ENCODE assay signal across 15 cellular contexts in genomic region chr19:11256189-11256588, GRCh38. TPM values are rescaled to one million over a fixed set of nuclear protein-coding genes. Genes with fewer than 3 reads are reported as not detected.
DNase-seq lines count a peak whose midpoint lies in the region; ATAC-seq, FAIRE-seq and TF ChIP-seq lines count a peak whose summit lies in the region.
"Had no signal": no experiment of that assay in that cellular context is flagged by ENCODE, and none has a peak within 500 bp of the region (broad histone marks: within the 10 kb centered on the region; RNA-seq: fewer than 3 reads in every experiment).

No MANE protein-coding gene starts in this region.

- H3K14ac ChIP-seq in mesenchymal stem cell (ENCODE audit: low read length in 2 of 2) = no peak overlapping the region

- no peak overlapping the region for H3K18ac ChIP-seq in mesenchymal stem cell (ENCODE audit: low read depth in 1 of 2, low read length in 2 of 2)

- no peak overlapping the region for H2BK5ac ChIP-seq in mesenchymal stem cell (ENCODE audit: low read depth, low read length, poor library complexity, severe bottlenecking)

- H2BK12ac ChIP-seq in mesenchymal stem cell (ENCODE audit: low read length in 2 of 2) = no peak overlapping the region

- no peak overlapping the region for H2BK120ac ChIP-seq in mesenchymal stem cell (ENCODE audit: low read depth, low read length)

- H2AK5ac ChIP-seq in mesenchymal stem cell (ENCODE audit: low read length, severe bottlenecking) = no peak overlapping the region

- H3K36me3 ChIP-seq in mesenchymal stem cell (ENCODE audit: control insufficient read depth in 1 of 2, insufficient read depth in 2 of 2, low read depth in 1 of 2, low read length in 2 of 2) (peaks cover 11 to 20% of the 10 kb centered on the region in 2 experiments), upper lobe of left lung (peaks cover 2 to 17% (median 14%) of the 10 kb centered on the region in 4 donors)

- H3K27me3 ChIP-seq in mesenchymal stem cell (ENCODE audit: control insufficient read depth in 1 of 2, insufficient read depth in 1 of 2, low read length in 2 of 2) = no peaks in the 10 kb centered on the region
- H3K27me3 ChIP-seq in upper lobe of left lung = no peaks in the 10 kb centered on the region
- H3K27me3 ChIP-seq: foreskin keratinocyte had no signal

- H3K79me1 ChIP-seq in mesenchymal stem cell (replicated peaks; ENCODE audit: low read length, poor library complexity, severe bottlenecking) = peaks cover 12% of the 10 kb centered on the region

- no peak overlapping the region for H2AFZ ChIP-seq in mesenchymal stem cell (ENCODE audit: low read depth, low read length)

- H3K4ac ChIP-seq in mesenchymal stem cell (ENCODE audit: low read depth in 1 of 2, low read length in 2 of 2) = no peak overlapping the region

- ATAC-seq in upper lobe of left lung (ENCODE audit: low FRiP score in 2 of 2) (no peak), HG03565 (IDR thresholded peaks at IDR 0.05; ENCODE audit: unreplicated experiment) (no peak)
- ATAC-seq: foreskin keratinocyte; naive thymus-derived CD4-positive, alpha-beta T cell; stimulated activated naive B cell treated with anti-CD40 and anti-IgM and Interleukin-4, amounts not matched to agents 10 μg/mL and 1 μg/mL and 100 μg/mL, for 72 hours had no signal

- H4K8ac ChIP-seq in mesenchymal stem cell (ENCODE audit: low read length) = no peak overlapping the region

- H3K4me2 ChIP-seq in mesenchymal stem cell (ENCODE audit: low read length, poor library complexity, severe bottlenecking) = no peak overlapping the region

- TF ChIP-seq EP300 in upper lobe of left lung (IDR thresholded peaks at IDR 0.05) = no peak

- H3K23ac ChIP-seq in mesenchymal stem cell (ENCODE audit: low read length in 2 of 2) = no peak overlapping the region

- H3K4me1 ChIP-seq in mesenchymal stem cell (ENCODE audit: control insufficient read depth, insufficient read depth, low read depth, low read length) (peaks cover 4% of the 10 kb centered on the region), upper lobe of left lung (peaks cover 26 to 40% (median 35%) of the 10 kb centered on the region in 4 donors)
- H3K4me1 ChIP-seq: foreskin keratinocyte had no signal

- no peak overlapping the region for H3K9ac ChIP-seq in mesenchymal stem cell (ENCODE audit: low read length)

- no peak for FAIRE-seq in GM19239 (lab: Jason Lieb, UNC)

- WGBS in mesenchymal stem cell = 10% methylated on average over 7 of the region's 7 CpGs
- WGBS in upper lobe of left lung, 2 donors = 21 to 23% methylated on average over 7 of the region's 7 CpGs

- no peak overlapping the region for H2BK15ac ChIP-seq in mesenchymal stem cell (ENCODE audit: low read depth, poor library complexity, severe bottlenecking)

- H3K27ac ChIP-seq in mesenchymal stem cell (ENCODE audit: low read length, poor library complexity, severe bottlenecking) (no peak overlapping the region), upper lobe of left lung (peak overlapping the region in 3 of 4 donors; percentile 28 to 88 (median 85))
- H3K27ac ChIP-seq: C4-2B, foreskin keratinocyte had no signal

- peak; percentile 48 for DNase-seq in amniotic epithelial cell (ENCODE audit: low read depth)
- peak; percentile 38 to 67 for DNase-seq in foreskin fibroblast
- DNase-seq in mesenchymal stem cell = peak; percentile 82
- peak in 1 of 2 donors; percentile 30 for DNase-seq in upper lobe of left lung
- DNase-seq in stimulated activated naive CD4-positive, alpha-beta T cell (lab: John Stamatoyannopoulos, UW) = no peak
- no peak for DNase-seq in GM19239 (ENCODE audit: insufficient read length, low spot score)
- no peak for DNase-seq in DMS153 (lab: John Stamatoyannopoulos, UW)
- DNase-seq: activated naive CD8-positive, alpha-beta T cell treated with anti-CD3 and anti-CD28 coated beads, Interleukin-2, amount 10 ng/mL, durations not matched to agents 7 days and 5 days; foreskin keratinocyte; islet precursor cell; naive thymus-derived CD4-positive, alpha-beta T cell; NCI-H1048; stimulated activated naive B cell treated with anti-CD40 and anti-IgM and Interleukin-4, amounts not matched to agents 10 μg/mL and 1 μg/mL and 100 μg/mL, for 72 hours had no signal

- TF ChIP-seq CTCF in foreskin fibroblast (IDR thresholded peaks at IDR 0.05; ENCODE audit: low read depth, low read length) (no peak), upper lobe of left lung (IDR thresholded peaks at IDR 0.05) (no peak)

- H4K91ac ChIP-seq in mesenchymal stem cell (ENCODE audit: low read length) = no peak overlapping the region

- H3K9me3 ChIP-seq in mesenchymal stem cell (ENCODE audit: control insufficient read depth, low read length) (no peaks in the 10 kb centered on the region), upper lobe of left lung (no peaks in the 10 kb centered on the region)

- TF ChIP-seq POLR2A in upper lobe of left lung (IDR thresholded peaks at IDR 0.05) = no peak

- H3K4me3 ChIP-seq in foreskin fibroblast (ENCODE audit: low read depth in 1 of 2, low read length in 2 of 2) = no peak overlapping the region
- H3K4me3 ChIP-seq in mesenchymal stem cell (ENCODE audit: insufficient read depth in 1 of 2, low read depth in 1 of 2, low read length in 2 of 2) = no peak overlapping the region
- H3K4me3 ChIP-seq in upper lobe of left lung = no peak overlapping the region

RNA-seq across cellular contexts. Expression of gene DOCK6, which starts 6.1 kb away (rescaled TPM):
- 16.4 TPM for polyA plus RNA-seq in mesenchymal stem cell (2013, experiment 1 of 2)
- 16.0 TPM for polyA plus RNA-seq in mesenchymal stem cell (2013, experiment 2 of 2)
- 100 to 1,000 TPM in 3 of 6 donors, 10 to 100 TPM in 3; 34.5 to 203 (median 116) TPM for total RNA-seq in upper lobe of left lung
- polyA plus RNA-seq: naive thymus-derived CD4-positive, alpha-beta T cell had no signal

RNA-seq across cellular contexts. Expression of gene ANGPTL8, which starts 16.8 kb away (rescaled TPM):
- 0.18 TPM for polyA plus RNA-seq in mesenchymal stem cell (2013, experiment 1 of 2)
- not detected for polyA plus RNA-seq in mesenchymal stem cell (2013, experiment 2 of 2)
- 1 to 10 TPM in 1 of 6 donors, not detected in 5; 5.2 TPM for total RNA-seq in upper lobe of left lung
- total RNA-seq: activated naive CD8-positive, alpha-beta T cell treated with anti-CD3 and anti-CD28 coated beads, Interleukin-2, amount 10 ng/mL, durations not matched to agents 7 days and 5 days; foreskin keratinocyte; naive thymus-derived CD4-positive, alpha-beta T cell had no signal
- polyA plus RNA-seq: foreskin keratinocyte; naive thymus-derived CD4-positive, alpha-beta T cell had no signal

RNA-seq across cellular contexts. Expression of gene TSPAN16, which starts 39.8 kb away (rescaled TPM):
- polyA plus RNA-seq in mesenchymal stem cell (2013, experiment 1 of 2) = not detected
- polyA plus RNA-seq in mesenchymal stem cell (2013, experiment 2 of 2) = not detected
- total RNA-seq in upper lobe of left lung = not detected
- total RNA-seq: activated naive CD8-positive, alpha-beta T cell treated with anti-CD3 and anti-CD28 coated beads, Interleukin-2, amount 10 ng/mL, durations not matched to agents 7 days and 5 days; foreskin keratinocyte; naive thymus-derived CD4-positive, alpha-beta T cell had no signal
- polyA plus RNA-seq: foreskin keratinocyte; naive thymus-derived CD4-positive, alpha-beta T cell had no signal

RNA-seq across cellular contexts. Expression of gene KANK2, which starts 58.8 kb away (rescaled TPM):
- polyA plus RNA-seq in mesenchymal stem cell (2013, experiment 1 of 2) = 197 TPM
- polyA plus RNA-seq in mesenchymal stem cell (2013, experiment 2 of 2) = 192 TPM
- total RNA-seq in upper lobe of left lung = 100 to 1,000 TPM; 144 to 295 (median 240) TPM
- polyA plus RNA-seq: naive thymus-derived CD4-positive, alpha-beta T cell had no signal

Comparison
In these comparisons a context has a peak if more than half of its experiments do, and no peak if none do; other contexts are left out.
1. DNase-seq: peak in amniotic epithelial cell (single experiment), foreskin fibroblast (2 of 2) and mesenchymal stem cell (single experiment); none in stimulated activated naive CD4-positive, alpha-beta T cell (0 of 6), GM19239 (single experiment) and DMS153 (single experiment).